ENCODE assay signal across 1 cellular context in genomic region chr19:40421993-40422392, GRCh38.
TF ChIP-seq lines count a peak whose summit lies in the region.

No MANE protein-coding gene starts in this region.

TF ChIP-seq in GM12878, 131 proteins besides CTCF, POLR2A, EP300 and RAD21:
- TF ChIP-seq MLLT1 (IDR thresholded peaks at IDR 0.05) = 0 out of 2 replicates have a peak, but pooled peaks have one; percentile 40
